18 cellular contexts compared by ENCODE assay signal in genomic region chr10:70601775-70602174, GRCh38. TPM values are rescaled to one million over a fixed set of nuclear protein-coding genes. Genes with fewer than 3 reads are reported as not detected.
DNase-seq lines count a peak whose midpoint lies in the region; ATAC-seq and TF ChIP-seq lines count a peak whose summit lies in the region.
"Had no signal": no experiment of that assay in that cellular context is flagged by ENCODE, and none has a peak within 500 bp of the region (broad histone marks: within the 10 kb centered on the region; RNA-seq: fewer than 3 reads in every experiment).

No MANE protein-coding gene starts in this region.

- peak overlapping the region; percentile 53 to 97 (median 90) for H3K27ac Mint-ChIP-seq in CD4-positive, alpha-beta memory T cell
- peak overlapping the region; percentile 92 to 95 for H3K27ac Mint-ChIP-seq in activated naive CD4-positive, alpha-beta T cell treated with anti-CD3 and anti-CD28 coated beads, Interleukin-2, amount 50 U/mL, for 72 hours
- H3K27ac Mint-ChIP-seq in natural killer cell treated with Interleukin-12 subunit alpha and Interleukin-12 subunit beta and Interleukin-15 and Interleukin-18, amount 100 ng/mL, for 72 hours, result peak overlapping the region; percentile 97 to 99
- H3K27ac Mint-ChIP-seq: memory B cell had no signal

- peak overlapping the region; percentile 53 for H3K27ac ChIP-seq in CD4-positive, alpha-beta memory T cell (ENCODE audit: low read depth, low read length)
- H3K27ac ChIP-seq: cardiac muscle cell, SJCRH30 had no signal

- H3K4me1 Mint-ChIP-seq in CD4-positive, alpha-beta memory T cell, result peaks cover 20 to 59% (median 41%) of the 10 kb centered on the region in 4 donors
- peaks cover 42 to 65% of the 10 kb centered on the region in 2 donors for H3K4me1 Mint-ChIP-seq in natural killer cell treated with Interleukin-12 subunit alpha and Interleukin-12 subunit beta and Interleukin-15 and Interleukin-18, amount 100 ng/mL, for 72 hours (ENCODE audit: low read depth in 2 of 2)
- H3K4me1 Mint-ChIP-seq: memory B cell had no signal

- ATAC-seq in activated naive CD4-positive, alpha-beta T cell treated with anti-CD3 and anti-CD28 coated beads, Interleukin-2, amount 50 U/mL, for 72 hours, result peak in 1 of 2 donors; percentile 1
- ATAC-seq in natural killer cell treated with Interleukin-12 subunit alpha and Interleukin-12 subunit beta and Interleukin-15 and Interleukin-18, amount 100 ng/mL, for 72 hours, result no peak
- no peak for ATAC-seq in GM21390 (IDR thresholded peaks at IDR 0.05; ENCODE audit: unreplicated experiment)

- H3K4me3 Mint-ChIP-seq in CD4-positive, alpha-beta memory T cell, result peak overlapping the region; percentile 93 to 98 (median 96)
- peak overlapping the region; percentile 100 for H3K4me3 Mint-ChIP-seq in natural killer cell treated with Interleukin-12 subunit alpha and Interleukin-12 subunit beta and Interleukin-15 and Interleukin-18, amount 100 ng/mL, for 72 hours
- H3K4me3 Mint-ChIP-seq: memory B cell had no signal

- no peaks in the 10 kb centered on the region for H3K9me3 ChIP-seq in CD4-positive, alpha-beta memory T cell (ENCODE audit: control insufficient read depth in 1 of 2, low read length in 2 of 2)
- H3K9me3 ChIP-seq: heart right ventricle, MG63, SJCRH30 had no signal

- H3K4me1 ChIP-seq in CD4-positive, alpha-beta memory T cell (ENCODE audit: insufficient read depth, low read length), result peaks cover 49% of the 10 kb centered on the region

- peaks cover 17 to 32% of the 10 kb centered on the region in 2 donors for H3K36me3 Mint-ChIP-seq in CD4-positive, alpha-beta memory T cell
- peaks cover 7 to 23% of the 10 kb centered on the region in 2 donors for H3K36me3 Mint-ChIP-seq in activated naive CD4-positive, alpha-beta T cell treated with anti-CD3 and anti-CD28 coated beads, Interleukin-2, amount 50 U/mL, for 72 hours
- H3K36me3 Mint-ChIP-seq in natural killer cell treated with Interleukin-12 subunit alpha and Interleukin-12 subunit beta and Interleukin-15 and Interleukin-18, amount 100 ng/mL, for 72 hours, result peaks cover 33% of the 10 kb centered on the region
- H3K36me3 Mint-ChIP-seq: memory B cell had no signal

- intact Hi-C loops in CD4-positive, alpha-beta memory T cell (cut with micrococcal nuclease), result loop anchor here (2.0 kb wide), 2 partner anchors 23 to 43 kb away; no protein-coding TSS in a partner anchor

- H3K27me3 ChIP-seq in CD4-positive, alpha-beta memory T cell (ENCODE audit: insufficient read depth, low read length), result no peaks in the 10 kb centered on the region
- H3K27me3 ChIP-seq in GM06990 (replicated peaks; ENCODE audit: control insufficient read depth, insufficient read depth, low read length), result no peaks in the 10 kb centered on the region
- H3K27me3 ChIP-seq: cardiac muscle cell, heart right ventricle, MG63, SJCRH30 had no signal

- H3K27me3 Mint-ChIP-seq in CD4-positive, alpha-beta memory T cell, result no peaks in the 10 kb centered on the region
- no peaks in the 10 kb centered on the region for H3K27me3 Mint-ChIP-seq in natural killer cell treated with Interleukin-12 subunit alpha and Interleukin-12 subunit beta and Interleukin-15 and Interleukin-18, amount 100 ng/mL, for 72 hours
- H3K27me3 Mint-ChIP-seq: memory B cell had no signal

- no peak for TF ChIP-seq CTCF in GM06990 (IDR thresholded peaks at IDR 0.05; ENCODE audit: insufficient read depth, low read length, poor library complexity, severe bottlenecking)

- H3K36me3 ChIP-seq in CD4-positive, alpha-beta memory T cell (ENCODE audit: insufficient read depth, low read length), result peaks cover 6% of the 10 kb centered on the region
- H3K36me3 ChIP-seq in GM06990 (ENCODE audit: control insufficient read depth, insufficient read depth, low read length), result no peaks in the 10 kb centered on the region; the same call in 1 of the 2 replicates
- H3K36me3 ChIP-seq: cardiac muscle cell, heart right ventricle, MG63, SJCRH30 had no signal

- no peak for DNase-seq in CD4-positive, alpha-beta memory T cell
- DNase-seq in GM06990 (ENCODE audit: extremely low read depth, insufficient read length) (no peak), germinal center (ENCODE audit: low spot score) (no peak), COR-L47 (lab: John Stamatoyannopoulos, UW) (no peak)
- no peak for DNase-seq in activated naive CD4-positive, alpha-beta T cell treated with anti-CD3 and anti-CD28 coated beads, Interleukin-2, amount 50 U/mL, for 72 hours (ENCODE audit: low spot score in 2 of 2)
- DNase-seq in natural killer cell treated with Interleukin-12 subunit alpha and Interleukin-12 subunit beta and Interleukin-15 and Interleukin-18, amount 100 ng/mL, for 72 hours (ENCODE audit: low spot score), result no peak
- DNase-seq: DMS79; effector CD8-positive, alpha-beta T cell; heart right ventricle; MG63; NCI-H187; NCI-H510A; retina; SJCRH30 had no signal

- CTCF ChIA-PET in CD4-positive, alpha-beta memory T cell (lab: Charles Lee; ENCODE audit: partially characterized antibody), result interaction anchor here (1.0 kb wide), 1 partner anchor 455 kb away, joined by 3 read pairs; the partner anchor contains the start of gene TYSND1

- H3K9me3 Mint-ChIP-seq in CD4-positive, alpha-beta memory T cell, result no peaks in the 10 kb centered on the region
- no peaks in the 10 kb centered on the region for H3K9me3 Mint-ChIP-seq in activated naive CD4-positive, alpha-beta T cell treated with anti-CD3 and anti-CD28 coated beads, Interleukin-2, amount 50 U/mL, for 72 hours
- no peaks in the 10 kb centered on the region for H3K9me3 Mint-ChIP-seq in natural killer cell treated with Interleukin-12 subunit alpha and Interleukin-12 subunit beta and Interleukin-15 and Interleukin-18, amount 100 ng/mL, for 72 hours
- H3K9me3 Mint-ChIP-seq: memory B cell had no signal

- H3K4me3 ChIP-seq in CD4-positive, alpha-beta memory T cell (ENCODE audit: low read length in 2 of 2), result peak overlapping the region; percentile 56 to 74
- peak overlapping the region; percentile 30 for H3K4me3 ChIP-seq in GM06990 (replicated peaks; ENCODE audit: low read depth, low read length)
- H3K4me3 ChIP-seq: cardiac muscle cell, MG63, SJCRH30 had no signal

- POLR2A ChIA-PET in CD4-positive, alpha-beta memory T cell (lab: Charles Lee; ENCODE audit: partially characterized antibody), result interaction anchor here (1.6 to 4.2 kb wide), 5 partner anchors 9 to 26 kb away, joined by 4 to 28 read pairs (median 8); no protein-coding TSS in a partner anchor

RNA-seq across cellular contexts. Expression of gene PRF1, which starts 0.8 kb away (rescaled TPM):
- total RNA-seq in CD4-positive, alpha-beta memory T cell, result 10 to 100 TPM; 18.0 to 19.5 TPM
- 10 to 100 TPM; 65.0 to 67.5 TPM for polyA plus RNA-seq in CD4-positive, alpha-beta memory T cell
- total RNA-seq in activated naive CD4-positive, alpha-beta T cell treated with anti-CD3 and anti-CD28 coated beads, Interleukin-2, amount 50 U/mL, for 72 hours, result 10 to 100 TPM; 30.9 to 35.7 TPM
- 1,000 to 10,000 TPM in 1 of 2 donors, 100 to 1,000 TPM in 1; 497 to 1,157 TPM for total RNA-seq in natural killer cell treated with Interleukin-12 subunit alpha and Interleukin-12 subunit beta and Interleukin-15 and Interleukin-18, amount 100 ng/mL, for 72 hours
- total RNA-seq: cardiac muscle cell, SJCRH30 had no signal
- polyA plus RNA-seq: BJ, cardiac muscle cell had no signal

Comparison
In these comparisons a context has a peak if more than half of its experiments do, and no peak if none do; other contexts are left out.
1. RNA of gene PRF1, which starts 0.8 kb away (total RNA-seq): 497 to 1,157 TPM in natural killer cell treated with Interleukin-12 subunit alpha and Interleukin-12 subunit beta and Interleukin-15 and Interleukin-18, amount 100 ng/mL, for 72 hours; 30.9 to 35.7 TPM in activated naive CD4-positive, alpha-beta T cell treated with anti-CD3 and anti-CD28 coated beads, Interleukin-2, amount 50 U/mL, for 72 hours and 18.0 to 19.5 TPM in CD4-positive, alpha-beta memory T cell; every median in the first group is over 10 times any median in the second.
2. Peak in every context shown above with its lines, with median percentiles within 50 percentile points of each other: H3K27ac Mint-ChIP-seq.